In genomic region chr13:98187862-98188261, GRCh38 we compare ENCODE assay signal across 1 cellular context.
TF ChIP-seq lines count a peak whose summit lies in the region.

No MANE protein-coding gene starts in this region.

TF ChIP-seq in IMR-90, 13 proteins besides CTCF, POLR2A, EP300 and RAD21:
- TF ChIP-seq MXI1 (IDR thresholded peaks at IDR 0.05; ENCODE audit: borderline replicate concordance, low read depth, low read length) (no peak), CEBPB (IDR thresholded peaks at IDR 0.05; ENCODE audit: low read depth, low read length) (no peak), MAZ (IDR thresholded peaks at IDR 0.05; ENCODE audit: borderline replicate concordance, low read depth, low read length) (no peak), NFE2L2 (IDR thresholded peaks at IDR 0.05; ENCODE audit: low read depth, low read length) (no peak), RFX5 (IDR thresholded peaks at IDR 0.05; ENCODE audit: low read depth, low read length) (no peak), MAFK (IDR thresholded peaks at IDR 0.05; ENCODE audit: low read depth, low read length) (no peak), CHD1 (IDR thresholded peaks at IDR 0.05; ENCODE audit: low read depth, low read length) (no peak), BHLHE40 (IDR thresholded peaks at IDR 0.05; ENCODE audit: low read depth, low read length) (no peak), FOS (IDR thresholded peaks at IDR 0.05; ENCODE audit: low read depth, low read length) (no peak), USF2 (IDR thresholded peaks at IDR 0.05; ENCODE audit: low read depth, low read length) (no peak), ELK1 (IDR thresholded peaks at IDR 0.05; ENCODE audit: borderline replicate concordance, low read depth, low read length) (no peak), RCOR1 (IDR thresholded peaks at IDR 0.05; ENCODE audit: insufficient replicate concordance, low read length) (no peak), SMC3 (IDR thresholded peaks at IDR 0.05; ENCODE audit: low read depth, low read length) (no peak)
TF ChIP-seq in IMR-90: peak in this region for 0.
